In genomic region chr14:73269729-73270651, GRCh38 we compare ENCODE assay signal across 7 cellular contexts. TPM values are rescaled to one million over a fixed set of nuclear protein-coding genes. Genes with fewer than 3 reads are reported as not detected.
A peak's percentile ranks its signal among the peaks of the same experiment; 100 is the strongest.
DNase-seq lines count a peak whose midpoint lies in the region; ATAC-seq, FAIRE-seq and TF ChIP-seq lines count a peak whose summit lies in the region.

No MANE protein-coding gene starts in this region.

- peak overlapping the region; percentile 63 for H3K27ac ChIP-seq in VCaP

- no peaks in the 10 kb centered on the region for H3K9me3 Mint-ChIP-seq in progenitor cell of endocrine pancreas (ENCODE audit: low read depth)

- peak; percentile 84 for FAIRE-seq in GM12891 (lab: Jason Lieb, UNC)

- ATAC-seq in GM21737 (IDR thresholded peaks at IDR 0.05; ENCODE audit: unreplicated experiment), result peak; percentile 75

- TF ChIP-seq CTCF in VCaP (conservative IDR thresholded peaks at IDR 0.05) (no peak), progenitor cell of endocrine pancreas (IDR thresholded peaks at IDR 0.05; ENCODE audit: unreplicated experiment) (no peak)

- H3K4me1 Mint-ChIP-seq in progenitor cell of endocrine pancreas (ENCODE audit: low read depth), result peaks cover 4% of the 10 kb centered on the region

- H3K36me3 Mint-ChIP-seq in progenitor cell of endocrine pancreas (ENCODE audit: insufficient read depth), result no peaks in the 10 kb centered on the region

- peaks cover 7% of the 10 kb centered on the region for H3K27me3 Mint-ChIP-seq in progenitor cell of endocrine pancreas

- H3K4me3 Mint-ChIP-seq in progenitor cell of endocrine pancreas (ENCODE audit: low read depth), result peak overlapping the region; percentile 67

- peak overlapping the region; percentile 49 for H3K27ac Mint-ChIP-seq in progenitor cell of endocrine pancreas

- TF ChIP-seq POLR2A in GM12891 (IDR thresholded peaks at IDR 0.05; ENCODE audit: low read depth, low read length), result peak; percentile 10; the same call in 1 of the 2 replicates

- DNase-seq in GM12891 (ENCODE audit: insufficient read length, low spot score) (no peak), glomerular visceral epithelial cell (ENCODE audit: extremely low spot score) (peak; percentile 44), progenitor cell of endocrine pancreas (ENCODE audit: low spot score, unreplicated experiment) (peak; percentile 37), OCI-M2 (lab: John Stamatoyannopoulos, UW; ENCODE audit: unreplicated experiment) (no peak)
- no peak for DNase-seq in central memory CD4-positive, alpha-beta T cell

TF ChIP-seq in GM12891, 5 proteins besides CTCF, POLR2A, EP300 and RAD21:
- TF ChIP-seq POU2F2 (IDR thresholded peaks at IDR 0.05; ENCODE audit: low read depth, low read length) (no peak), SPI1 (IDR thresholded peaks at IDR 0.05; ENCODE audit: low read depth, low read length) (0 out of 2 replicates have a peak, but pooled peaks have one; percentile 7), PAX5 (IDR thresholded peaks at IDR 0.05; ENCODE audit: insufficient read depth, low read length, severe bottlenecking) (peak; percentile 99), POLR2AphosphoS5 (IDR thresholded peaks at IDR 0.05; ENCODE audit: low read depth, low read length) (0 out of 2 replicates have a peak, but pooled peaks have one; percentile 30), TAF1 (IDR thresholded peaks at IDR 0.05; ENCODE audit: low read depth, low read length) (no peak)
TF ChIP-seq in GM12891: peak in this region for 3.

RNA-seq across cellular contexts. Expression of gene PAPLN, which starts 32.7 kb away (rescaled TPM):
- polyA plus RNA-seq in GM12891 (2012; ENCODE audit: low read depth, missing spikeins), result 10.5 TPM
- total RNA-seq in progenitor cell of endocrine pancreas, result 2.0 and 2.7 TPM in 2 replicates

Comparison
In these comparisons a context has a peak if more than half of its experiments do, and no peak if none do; other contexts are left out.
1. DNase-seq: peak in glomerular visceral epithelial cell (single experiment) and progenitor cell of endocrine pancreas (single experiment); none in GM12891 (single experiment), central memory CD4-positive, alpha-beta T cell (single experiment) and OCI-M2 (single experiment).